ENCODE assay signal across 1 cellular context in the genomic region with DNA sequence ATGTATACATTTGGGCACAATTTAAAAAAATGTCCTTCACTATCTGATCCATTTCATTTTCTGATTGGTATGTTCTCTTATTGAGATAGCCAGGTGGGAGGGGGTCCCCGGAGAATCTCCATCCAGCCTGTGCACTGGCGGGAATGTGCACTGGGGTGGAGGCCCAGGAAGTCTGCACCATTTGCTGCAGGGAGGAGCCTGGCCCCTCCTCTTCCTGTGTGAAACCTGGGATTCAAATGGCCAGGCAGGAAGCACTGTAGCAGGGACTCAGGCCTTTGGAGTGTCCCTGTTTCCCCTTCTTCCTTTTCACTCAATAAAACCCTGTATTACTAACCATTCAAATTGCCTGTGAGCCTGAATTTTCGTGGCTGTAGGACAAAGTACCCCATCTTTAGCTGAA.
TF ChIP-seq lines count a peak whose summit lies in the region.

No MANE protein-coding gene starts in this region.

TF ChIP-seq in HepG2, 621 proteins besides CTCF, POLR2A, EP300 and RAD21:
- peak; percentile 26; the same call in 1 of the 2 replicates for TF ChIP-seq GABPB1 (CRISPR knock-in tag; IDR thresholded peaks at IDR 0.05)
- no peak for TF ChIP-seq ZSCAN22 (CRISPR knock-in tag; IDR thresholded peaks at IDR 0.05)
- no peak for TF ChIP-seq SP4 (CRISPR knock-in tag; IDR thresholded peaks at IDR 0.05)
- TF ChIP-seq GABPA (IDR thresholded peaks at IDR 0.05; ENCODE audit: low read depth, low read length): no peak
- peak; percentile 41 for TF ChIP-seq GABPA (CRISPR knock-in tag; IDR thresholded peaks at IDR 0.05; ENCODE audit: low read depth)
TF ChIP-seq in HepG2: peak in this region for 2.
